21 cellular contexts compared by ENCODE assay signal in genomic region chr17:16036261-16036660, GRCh38. TPM values are rescaled to one million over a fixed set of nuclear protein-coding genes. Genes with fewer than 3 reads are reported as not detected.
DNase-seq lines count a peak whose midpoint lies in the region; ATAC-seq, FAIRE-seq and TF ChIP-seq lines count a peak whose summit lies in the region.
"Had no signal": no experiment of that assay in that cellular context is flagged by ENCODE, and none has a peak within 500 bp of the region (broad histone marks: within the 10 kb centered on the region; RNA-seq: fewer than 3 reads in every experiment).

No MANE protein-coding gene starts in this region.

- no peak for DNase-seq in activated T-cell treated with anti-CD3 and anti-CD28 coated beads, Interleukin-2, amount 50 U/mL, for 24 hours
- DNase-seq in activated T-cell treated with anti-CD3 and anti-CD28 coated beads, Interleukin-2, amount 50 U/mL, for 4 hours: no peak
- no peak for DNase-seq in CD4-positive, CD25-positive, alpha-beta regulatory T cell
- no peak for DNase-seq in K562 (ENCODE audit: extremely low read depth in 1 of 4, low spot score in 3 of 4)
- DNase-seq in NK-92 treated with Interleukin-12 subunit alpha and Interleukin-12 subunit beta, amount 100 ng/mL, for 24 hours (lab: John Stamatoyannopoulos, UW): no peak
- DNase-seq: HCEC 1CT, MV-4-11, NCI-H1105, NCI-H1436 treated with DMSO at 0.1 percent for 48 hours, NCI-H187 treated with DMSO at 0.1 percent for 48 hours, NCI-H2171 treated with DMSO at 0.1 percent for 48 hours, NCI-H524, NCI-H82, PC-9, Right ventricle myocardium superior had no signal

- no peaks in the 10 kb centered on the region for H3K9me3 Mint-ChIP-seq in activated T-cell treated with anti-CD3 and anti-CD28 coated beads, Interleukin-2, amount 50 U/mL, for 24 hours
- no peaks in the 10 kb centered on the region for H3K9me3 Mint-ChIP-seq in activated T-cell treated with anti-CD3 and anti-CD28 coated beads, Interleukin-2, amount 50 U/mL, for 4 hours
- H3K9me3 Mint-ChIP-seq in CD4-positive, CD25-positive, alpha-beta regulatory T cell: no peaks in the 10 kb centered on the region
- H3K9me3 Mint-ChIP-seq in IgD-negative memory B cell: no peaks in the 10 kb centered on the region

- H3K79me2 ChIP-seq in K562 (ENCODE audit: control insufficient read depth, insufficient read depth, low read length): no peaks in the 10 kb centered on the region

- no peaks in the 10 kb centered on the region for H3K9me3 ChIP-seq in CD4-positive, CD25-positive, alpha-beta regulatory T cell (ENCODE audit: control insufficient read depth in 2 of 2, low read length in 2 of 2)
- no peaks in the 10 kb centered on the region for H3K9me3 ChIP-seq in K562 (replicated peaks; ENCODE audit: control insufficient read depth, insufficient read depth, low read depth, low read length)

- no peak overlapping the region for H2AFZ ChIP-seq in K562 (ENCODE audit: low read depth, low read length)
- H2AFZ ChIP-seq: PC-9 had no signal

- peaks cover 95% of the 10 kb centered on the region for H3K36me3 ChIP-seq in CD4-positive, CD25-positive, alpha-beta regulatory T cell (ENCODE audit: control insufficient read depth, insufficient read depth, low read length)
- peaks cover 79% of the 10 kb centered on the region for H3K36me3 ChIP-seq in K562 (ENCODE audit: control insufficient read depth, insufficient read depth, low read length)

- no peak for TF ChIP-seq EP300 in K562 (IDR thresholded peaks at IDR 0.05; ENCODE audit: low read length)

- no peak for TF ChIP-seq POLR2A in K562 (conservative IDR thresholded peaks at IDR 0.05)

- H3K36me3 Mint-ChIP-seq in activated T-cell treated with anti-CD3 and anti-CD28 coated beads, Interleukin-2, amount 50 U/mL, for 24 hours (ENCODE audit: low read depth): peaks cover 95% of the 10 kb centered on the region
- H3K36me3 Mint-ChIP-seq in activated T-cell treated with anti-CD3 and anti-CD28 coated beads, Interleukin-2, amount 50 U/mL, for 4 hours (ENCODE audit: insufficient read depth): peaks cover 52% of the 10 kb centered on the region
- H3K36me3 Mint-ChIP-seq in CD4-positive, CD25-positive, alpha-beta regulatory T cell: peaks cover 55% of the 10 kb centered on the region
- peaks cover 16% of the 10 kb centered on the region for H3K36me3 Mint-ChIP-seq in IgD-negative memory B cell

- TF ChIP-seq CTCF in K562 (IDR thresholded peaks at IDR 0.05 in 2 of 3, conservative IDR thresholded peaks at IDR 0.05 in 1 of 3; ENCODE audit: insufficient read depth in 2 of 3, low read depth in 1 of 3, low read length in 3 of 3): no peak

- H3K4me1 Mint-ChIP-seq in activated T-cell treated with anti-CD3 and anti-CD28 coated beads, Interleukin-2, amount 50 U/mL, for 24 hours (ENCODE audit: low read depth): peaks cover 25% of the 10 kb centered on the region
- peaks cover 8% of the 10 kb centered on the region for H3K4me1 Mint-ChIP-seq in activated T-cell treated with anti-CD3 and anti-CD28 coated beads, Interleukin-2, amount 50 U/mL, for 4 hours (ENCODE audit: low read depth)
- H3K4me1 Mint-ChIP-seq in CD4-positive, CD25-positive, alpha-beta regulatory T cell: peaks cover 4 to 18% (median 13%) of the 10 kb centered on the region in 4 donors
- H3K4me1 Mint-ChIP-seq in IgD-negative memory B cell: peaks cover 3 to 12% (median 7%) of the 10 kb centered on the region in 3 donors

- in situ Hi-C loops in K562 (cut with MboI): no loop called here

- H4K20me1 ChIP-seq in K562 (replicated peaks; ENCODE audit: control insufficient read depth, insufficient read depth, low read length): no peaks in the 10 kb centered on the region

- CTCF ChIA-PET in K562 (lab: Yijun Ruan, JAX; ENCODE audit: low intra/inter-chr PET ratio): no interaction called here

- H3K27me3 ChIP-seq in CD4-positive, CD25-positive, alpha-beta regulatory T cell (ENCODE audit: control insufficient read depth, insufficient read depth, low read length): no peaks in the 10 kb centered on the region
- H3K27me3 ChIP-seq in K562 (ENCODE audit: control insufficient read depth in 2 of 2, insufficient read depth in 2 of 2, low read length in 2 of 2): no peaks in the 10 kb centered on the region
- H3K27me3 ChIP-seq: SJSA1 had no signal

- no peak for TF ChIP-seq RAD21 in K562 (CRISPR knock-in tag; conservative IDR thresholded peaks at IDR 0.05 in 1 of 2, IDR thresholded peaks at IDR 0.05 in 1 of 2)

- no TSS peak for BruUV-seq in K562 (replicated peaks; lab: Mats Ljungman, UMichigan)

- no peak overlapping the region for H3K27ac ChIP-seq in CD4-positive, CD25-positive, alpha-beta regulatory T cell (ENCODE audit: insufficient read depth, low read length, poor library complexity, severe bottlenecking)
- H3K27ac ChIP-seq in K562 (ENCODE audit: extremely low read depth, low read depth, low read length): no peak overlapping the region
- H3K27ac ChIP-seq: PC-9, SJSA1 had no signal

- no peak for ATAC-seq in activated T-cell treated with anti-CD3 and anti-CD28 coated beads, Interleukin-2, amount 50 U/mL, for 4 hours
- no peak for ATAC-seq in CD4-positive, CD25-positive, alpha-beta regulatory T cell (ENCODE audit: low read depth in 2 of 2)
- ATAC-seq in K562 (no peak), GM19395 (IDR thresholded peaks at IDR 0.05; ENCODE audit: unreplicated experiment) (no peak), GM18519 (IDR thresholded peaks at IDR 0.05; ENCODE audit: low FRiP score, unreplicated experiment) (no peak)

- H3K27me3 Mint-ChIP-seq in activated T-cell treated with anti-CD3 and anti-CD28 coated beads, Interleukin-2, amount 50 U/mL, for 24 hours: no peaks in the 10 kb centered on the region
- H3K27me3 Mint-ChIP-seq in activated T-cell treated with anti-CD3 and anti-CD28 coated beads, Interleukin-2, amount 50 U/mL, for 4 hours (ENCODE audit: low read depth): no peaks in the 10 kb centered on the region
- no peaks in the 10 kb centered on the region for H3K27me3 Mint-ChIP-seq in CD4-positive, CD25-positive, alpha-beta regulatory T cell
- H3K27me3 Mint-ChIP-seq in IgD-negative memory B cell: no peaks in the 10 kb centered on the region

- no peak overlapping the region for H3K4me2 ChIP-seq in K562 (ENCODE audit: insufficient read depth, low read length)
- H3K4me2 ChIP-seq: PC-9 had no signal

- no peaks in the 10 kb centered on the region for H3K9me1 ChIP-seq in K562 (ENCODE audit: control insufficient read depth, insufficient read depth, low read length)

- WGBS in K562 (ENCODE audit: insufficient coverage, low coverage, missing lambda C conversion rate): 75% methylated on average over 2 of the region's 2 CpGs

- no peaks in the 10 kb centered on the region for H3K4me1 ChIP-seq in CD4-positive, CD25-positive, alpha-beta regulatory T cell (ENCODE audit: control insufficient read depth, insufficient read depth, low read length, poor library complexity, severe bottlenecking)
- no peaks in the 10 kb centered on the region; a peak in 1 of 5 replicates for H3K4me1 ChIP-seq in K562 (replicated peaks in 1 of 2; ENCODE audit: control insufficient read depth in 2 of 2, insufficient read depth in 2 of 2, low read length in 2 of 2)
- H3K4me1 ChIP-seq: SJSA1 had no signal

- H3K9ac ChIP-seq in K562 (ENCODE audit: insufficient read depth in 1 of 2, low read depth in 2 of 2, low read length in 2 of 2): no peak overlapping the region

- POLR2A ChIA-PET in K562 (lab: Yijun Ruan, JAX): no interaction called here

- intact Hi-C loops in K562 (cut with micrococcal nuclease): no loop called here

- peak overlapping the region; percentile 81 for H3K27ac Mint-ChIP-seq in activated T-cell treated with anti-CD3 and anti-CD28 coated beads, Interleukin-2, amount 50 U/mL, for 24 hours
- H3K27ac Mint-ChIP-seq in CD4-positive, CD25-positive, alpha-beta regulatory T cell: peak overlapping the region in 2 of 3 donors; percentile 23 to 57
- peak overlapping the region in 2 of 3 donors; percentile 42 to 46 for H3K27ac Mint-ChIP-seq in IgD-negative memory B cell

- H3K4me3 Mint-ChIP-seq in activated T-cell treated with anti-CD3 and anti-CD28 coated beads, Interleukin-2, amount 50 U/mL, for 24 hours: no peak overlapping the region
- H3K4me3 Mint-ChIP-seq in activated T-cell treated with anti-CD3 and anti-CD28 coated beads, Interleukin-2, amount 50 U/mL, for 4 hours: no peak overlapping the region
- no peak overlapping the region for H3K4me3 Mint-ChIP-seq in CD4-positive, CD25-positive, alpha-beta regulatory T cell
- no peak overlapping the region for H3K4me3 Mint-ChIP-seq in IgD-negative memory B cell

- no peak overlapping the region for H3K4me3 ChIP-seq in CD4-positive, CD25-positive, alpha-beta regulatory T cell (ENCODE audit: low read depth, low read length)
- H3K4me3 ChIP-seq in K562: no peak overlapping the region
- H3K4me3 ChIP-seq: PC-9, SJSA1 had no signal

- no peak for FAIRE-seq in K562 (lab: Jason Lieb, UNC)
- FAIRE-seq: D721Med, H1 had no signal

RNA-seq across cellular contexts. Expression of gene TTC19, which starts 36.6 kb away (rescaled TPM):
- total RNA-seq in activated T-cell treated with anti-CD3 and anti-CD28 coated beads, Interleukin-2, amount 50 U/mL, for 4 hours: 10 to 100 TPM; 28.5 to 34.6 (median 29.8) TPM
- total RNA-seq in CD4-positive, CD25-positive, alpha-beta regulatory T cell: 44.3 TPM
- polyA plus RNA-seq in CD4-positive, CD25-positive, alpha-beta regulatory T cell: 10 to 100 TPM; 28.7 to 38.2 (median 29.0) TPM
- 30.6 TPM for polyA plus RNA-seq in IgD-negative memory B cell
- total RNA-seq in K562 (2011; cell fraction: chromatin; rRNA removed; ENCODE audit: low replicate concordance): 24.1 and 46.0 TPM in 2 replicates
- 21.0 and 27.5 TPM in 2 replicates for total RNA-seq in K562 (2011; cell fraction: nucleolus; rRNA removed)
- 32.6 and 47.8 TPM in 2 replicates for total RNA-seq in K562 (2011; cell fraction: nucleoplasm; rRNA removed)
- 42.0 and 60.8 TPM in 2 replicates for total RNA-seq in K562 (2014; rRNA removed)
- 26.5 and 30.1 TPM in 2 replicates for total RNA-seq in K562 (2014; rRNA removed; fragmentation: Illumina TruSeq; extraction: Trizol)
- 19.1 and 20.3 TPM in 2 replicates for total RNA-seq in K562 (2015; rRNA removed; fragmentation: Illumina TruSeq; extraction: Trizol)
- 23.8 and 25.6 TPM in 2 replicates for total RNA-seq in K562 (2021)
- polyA plus RNA-seq in K562 (2011; rRNA removed): 6.3 and 8.1 TPM in 2 replicates
- polyA plus RNA-seq in K562 (2011; cell fraction: cytosol; rRNA removed): 5.9 and 11.5 TPM in 2 replicates
- polyA plus RNA-seq in K562 (2011; cell fraction: nucleus; rRNA removed): 10.5 and 11.8 TPM in 2 replicates
- 19.6 and 25.0 TPM in 2 replicates for polyA plus RNA-seq in K562 (2012)
- polyA plus RNA-seq in K562 (2014; fragmentation: Illumina TruSeq; extraction: Trizol): 24.6 and 27.6 TPM in 2 replicates
- 10 to 100 TPM in 1 of 2 experiments, 1 to 10 TPM in 1; 8.9 to 10.5 TPM for polyA plus RNA-seq in K562 (2014; fragmentation: Nextera tagmentation; extraction: Ambion mirVana)
- 16.1 and 25.3 TPM in 2 replicates for polyA plus RNA-seq in K562 (2014; rRNA removed)
- 11.0 and 13.2 TPM in 2 replicates for polyA minus RNA-seq in K562 (2011; rRNA and poly(A)+ RNA removed)
- 12.8 and 13.1 TPM in 2 replicates for polyA minus RNA-seq in K562 (2011; cell fraction: cytosol; rRNA and poly(A)+ RNA removed)
- 22.3 and 23.7 TPM in 2 replicates for polyA minus RNA-seq in K562 (2011; cell fraction: nucleus; rRNA and poly(A)+ RNA removed)

RNA-seq across cellular contexts. Expression of gene ZSWIM7, which starts 36.8 kb away (rescaled TPM):
- 1 to 10 TPM; 7.2 to 9.7 (median 9.5) TPM for total RNA-seq in activated T-cell treated with anti-CD3 and anti-CD28 coated beads, Interleukin-2, amount 50 U/mL, for 4 hours
- total RNA-seq in CD4-positive, CD25-positive, alpha-beta regulatory T cell: 11.6 TPM
- polyA plus RNA-seq in CD4-positive, CD25-positive, alpha-beta regulatory T cell: 10 to 100 TPM; 43.5 to 55.2 (median 51.2) TPM
- 70.8 TPM for polyA plus RNA-seq in IgD-negative memory B cell
- total RNA-seq in K562 (2011; cell fraction: chromatin; rRNA removed; ENCODE audit: low replicate concordance): 7.0 and 12.4 TPM in 2 replicates
- 3.3 and 4.0 TPM in 2 replicates for total RNA-seq in K562 (2011; cell fraction: nucleolus; rRNA removed)
- 4.5 and 7.0 TPM in 2 replicates for total RNA-seq in K562 (2011; cell fraction: nucleoplasm; rRNA removed)
- total RNA-seq in K562 (2014; rRNA removed): 15.1 and 15.3 TPM in 2 replicates
- 9.8 and 11.0 TPM in 2 replicates for total RNA-seq in K562 (2014; rRNA removed; fragmentation: Illumina TruSeq; extraction: Trizol)
- total RNA-seq in K562 (2015; rRNA removed; fragmentation: Illumina TruSeq; extraction: Trizol): 7.9 and 9.5 TPM in 2 replicates
- 6.8 and 9.0 TPM in 2 replicates for total RNA-seq in K562 (2021)
- polyA plus RNA-seq in K562 (2011; rRNA removed): 17.2 and 18.7 TPM in 2 replicates
- 12.4 and 15.1 TPM in 2 replicates for polyA plus RNA-seq in K562 (2011; cell fraction: cytosol; rRNA removed)
- polyA plus RNA-seq in K562 (2011; cell fraction: nucleus; rRNA removed): 12.1 and 12.3 TPM in 2 replicates
- 10.6 and 12.0 TPM in 2 replicates for polyA plus RNA-seq in K562 (2012)
- 7.4 and 10.0 TPM in 2 replicates for polyA plus RNA-seq in K562 (2014; fragmentation: Illumina TruSeq; extraction: Trizol)
- 1 to 10 TPM; 5.9 to 8.0 TPM for polyA plus RNA-seq in K562 (2014; fragmentation: Nextera tagmentation; extraction: Ambion mirVana)
- polyA plus RNA-seq in K562 (2014; rRNA removed): 15.5 and 22.7 TPM in 2 replicates
- polyA minus RNA-seq in K562 (2011; rRNA and poly(A)+ RNA removed): 8.1 and 10.3 TPM in 2 replicates
- 3.0 and 4.1 TPM in 2 replicates for polyA minus RNA-seq in K562 (2011; cell fraction: cytosol; rRNA and poly(A)+ RNA removed)
- 1.9 and 3.2 TPM in 2 replicates for polyA minus RNA-seq in K562 (2011; cell fraction: nucleus; rRNA and poly(A)+ RNA removed)
